Comparison of ENCODE assay signal across 15 cellular contexts in genomic region chr12:3158851-3159465, GRCh38.
DNase-seq lines count a peak whose midpoint lies in the region; ATAC-seq and TF ChIP-seq lines count a peak whose summit lies in the region.
"Had no signal": no experiment of that assay in that cellular context is flagged by ENCODE, and none has a peak within 500 bp of the region (broad histone marks: within the 10 kb centered on the region; RNA-seq: fewer than 3 reads in every experiment).

No MANE protein-coding gene starts in this region.

- H3K36me3 ChIP-seq in left lung (no peaks in the 10 kb centered on the region), thoracic aorta (no peaks in the 10 kb centered on the region)

- TF ChIP-seq CTCF in cardiac fibroblast (IDR thresholded peaks at IDR 0.05; ENCODE audit: low read depth, low read length) (no peak), left lung (IDR thresholded peaks at IDR 0.05) (no peak), thoracic aorta (IDR thresholded peaks at IDR 0.05) (no peak)

- H3K4me3 ChIP-seq in cardiac fibroblast (replicated peaks in 1 of 2; ENCODE audit: low read depth in 2 of 2, low read length in 2 of 2) (no peak overlapping the region), left lung (no peak overlapping the region), thoracic aorta (peak overlapping the region; percentile 35)

- H3K27me3 Mint-ChIP-seq in naive thymus-derived CD8-positive, alpha-beta T cell = peaks cover 0 to 27% (median 1%) of the 10 kb centered on the region in 5 donors

- no peak overlapping the region for H3K4me3 Mint-ChIP-seq in naive thymus-derived CD8-positive, alpha-beta T cell
- H3K4me3 Mint-ChIP-seq: activated naive CD8-positive, alpha-beta T cell; neural crest cell; stimulated activated memory B cell treated with anti-CD40 and anti-IgM and Interleukin-4, amounts not matched to agents 10 μg/mL and 1 μg/mL and 100 μg/mL, for 72 hours; T-helper 1 cell treated with Interleukin-12 subunit alpha and Interleukin-12 subunit beta and Interleukin-4 antibody, amounts not matched to agents 30 μg/mL and 1 μg/mL, for 36 hours had no signal

- no peaks in the 10 kb centered on the region for H3K4me1 Mint-ChIP-seq in naive thymus-derived CD8-positive, alpha-beta T cell
- H3K4me1 Mint-ChIP-seq: stimulated activated memory B cell treated with anti-CD40 and anti-IgM and Interleukin-4, amounts not matched to agents 10 μg/mL and 1 μg/mL and 100 μg/mL, for 72 hours had no signal

- intact Hi-C loops in left lung (cut with DNase I) = no loop called here

- ATAC-seq in left lung (peak; percentile 22), thoracic aorta (ENCODE audit: insufficient number of reproducible peaks, low FRiP score, low read depth) (no peak)
- ATAC-seq in naive thymus-derived CD8-positive, alpha-beta T cell = no peak
- ATAC-seq: stimulated activated memory B cell treated with anti-CD40 and anti-IgM and Interleukin-4, amounts not matched to agents 10 μg/mL and 1 μg/mL and 100 μg/mL, for 72 hours had no signal

- H3K9me3 ChIP-seq in left lung (no peaks in the 10 kb centered on the region), thoracic aorta (no peaks in the 10 kb centered on the region)

- H3K27ac Mint-ChIP-seq in naive thymus-derived CD8-positive, alpha-beta T cell = no peak overlapping the region
- H3K27ac Mint-ChIP-seq: activated naive CD8-positive, alpha-beta T cell; stimulated activated memory B cell treated with anti-CD40 and anti-IgM and Interleukin-4, amounts not matched to agents 10 μg/mL and 1 μg/mL and 100 μg/mL, for 72 hours; T-helper 1 cell treated with Interleukin-12 subunit alpha and Interleukin-12 subunit beta and Interleukin-4 antibody, amounts not matched to agents 30 μg/mL and 1 μg/mL, for 36 hours had no signal

- H3K27ac ChIP-seq in left lung (no peak overlapping the region), thoracic aorta (peak overlapping the region; percentile 80 to 90)

- H3K4me1 ChIP-seq in left lung = no peaks in the 10 kb centered on the region
- peaks cover 11 to 29% of the 10 kb centered on the region in 2 donors for H3K4me1 ChIP-seq in thoracic aorta (ENCODE audit: control insufficient read depth in 1 of 2, low read depth in 2 of 2)

- H3K36me3 Mint-ChIP-seq in naive thymus-derived CD8-positive, alpha-beta T cell = peaks cover 0 to 7% (median 2%) of the 10 kb centered on the region in 3 donors
- H3K36me3 Mint-ChIP-seq: activated naive CD8-positive, alpha-beta T cell; stimulated activated memory B cell treated with anti-CD40 and anti-IgM and Interleukin-4, amounts not matched to agents 10 μg/mL and 1 μg/mL and 100 μg/mL, for 72 hours had no signal

- peaks cover 0 to 10% (median 2%) of the 10 kb centered on the region in 9 donors for H3K9me3 Mint-ChIP-seq in naive thymus-derived CD8-positive, alpha-beta T cell
- H3K9me3 Mint-ChIP-seq: T-helper 1 cell treated with Interleukin-12 subunit alpha and Interleukin-12 subunit beta and Interleukin-4 antibody, amounts not matched to agents 30 μg/mL and 1 μg/mL, for 36 hours had no signal

- H3K27me3 ChIP-seq in left lung = no peaks in the 10 kb centered on the region
- no peaks in the 10 kb centered on the region for H3K27me3 ChIP-seq in thoracic aorta (replicated peaks; ENCODE audit: insufficient read depth)

- POLR2A ChIA-PET in naive thymus-derived CD8-positive, alpha-beta T cell (lab: Charles Lee) = no interaction called here

- peak; percentile 17 for DNase-seq in HCEC 1CT
- peak; percentile 25 to 66 for DNase-seq in cardiac fibroblast (ENCODE audit: low read depth in 2 of 2)
- DNase-seq in left lung = no peak
- peak; percentile 28 for DNase-seq in thoracic aorta (ENCODE audit: low spot score)
- no peak for DNase-seq in activated CD4-positive, alpha-beta T cell treated with anti-CD3 and anti-CD28 coated beads for 48 hours
- DNase-seq in naive thymus-derived CD8-positive, alpha-beta T cell = no peak
- no peak for DNase-seq in OCI-M2 (lab: John Stamatoyannopoulos, UW; ENCODE audit: unreplicated experiment)
- no peak for DNase-seq in NCI-H2171 treated with DMSO at 0.1 percent for 48 hours (lab: John Stamatoyannopoulos, UW)
- DNase-seq: KG1, NCI-H2081, OCI-M1 had no signal

Comparison
In these comparisons a context has a peak if more than half of its experiments do, and no peak if none do; other contexts are left out.
1. DNase-seq: peak in HCEC 1CT (single experiment), cardiac fibroblast (2 of 2) and thoracic aorta (single experiment); none in left lung (0 of 2), activated CD4-positive, alpha-beta T cell treated with anti-CD3 and anti-CD28 coated beads for 48 hours (single experiment), naive thymus-derived CD8-positive, alpha-beta T cell (0 of 10), OCI-M2 (single experiment) and NCI-H2171 treated with DMSO at 0.1 percent for 48 hours (single experiment).
2. H3K27ac ChIP-seq: peak in thoracic aorta (2 of 2); none in left lung (0 of 2).